14 cellular contexts compared by ENCODE assay signal in the genomic region with DNA sequence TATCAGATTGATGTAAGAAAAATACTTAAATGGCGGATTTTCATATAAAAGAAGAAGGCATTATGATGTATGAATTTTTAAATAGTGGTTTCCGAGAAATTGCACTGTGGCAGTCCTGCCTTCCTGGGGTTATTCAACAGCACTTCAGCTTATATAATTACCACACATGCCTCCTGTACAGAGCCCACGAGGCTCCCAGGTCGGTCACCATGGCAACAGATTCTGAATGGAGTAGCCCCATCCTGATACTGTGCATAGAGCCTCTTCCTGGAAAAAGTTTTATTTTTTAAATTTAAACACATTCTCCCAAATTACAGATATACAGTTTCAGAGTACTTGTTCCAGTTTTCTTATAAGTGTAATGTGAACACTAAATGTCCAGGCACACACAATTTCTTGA. TPM values are rescaled to one million over a fixed set of nuclear protein-coding genes. Genes with fewer than 3 reads are reported as not detected.
DNase-seq lines count a peak whose midpoint lies in the region; ATAC-seq, FAIRE-seq and TF ChIP-seq lines count a peak whose summit lies in the region.
"Had no signal": no experiment of that assay in that cellular context is flagged by ENCODE, and none has a peak within 500 bp of the region (broad histone marks: within the 10 kb centered on the region; RNA-seq: fewer than 3 reads in every experiment).

No MANE protein-coding gene starts in this region.

- dilution Hi-C loops in endothelial cell of umbilical vein (cut with MboI; ENCODE audit: extremely low pct_ligation_motif_present, low sequenced_read_pairs): no loop called here

- ATAC-seq in HG02885 (IDR thresholded peaks at IDR 0.05; ENCODE audit: poor library complexity, unreplicated experiment): no peak
- no peak for ATAC-seq in HG03469 (IDR thresholded peaks at IDR 0.05; ENCODE audit: unreplicated experiment)
- no peak for ATAC-seq in HG03521 (IDR thresholded peaks at IDR 0.05; ENCODE audit: unreplicated experiment)

- peaks cover 30% of the 10 kb centered on the region for H3K4me1 ChIP-seq in endothelial cell of umbilical vein (ENCODE audit: control insufficient read depth, extremely low read depth, insufficient read depth, low read length)

- no TSS peak for BruUV-seq in endothelial cell of umbilical vein (replicated peaks; lab: Mats Ljungman, UMichigan)

- H2AFZ ChIP-seq in endothelial cell of umbilical vein (ENCODE audit: low read depth, low read length): no peak overlapping the region

- H3K9me1 ChIP-seq in endothelial cell of umbilical vein (replicated peaks; ENCODE audit: control insufficient read depth, extremely low read depth, insufficient read depth, low read length): no peaks in the 10 kb centered on the region

- no peak overlapping the region for H3K4me2 ChIP-seq in endothelial cell of umbilical vein (ENCODE audit: insufficient read depth, low read length)

- no peaks in the 10 kb centered on the region for H3K9me3 ChIP-seq in endothelial cell of umbilical vein (replicated peaks; ENCODE audit: control insufficient read depth, insufficient read depth, low read length)
- H3K9me3 ChIP-seq: upper lobe of right lung had no signal

- H3K79me2 ChIP-seq in endothelial cell of umbilical vein (ENCODE audit: control insufficient read depth, insufficient read depth, low read length): no peaks in the 10 kb centered on the region

- DNase-seq in COLO668 (lab: John Stamatoyannopoulos, UW; ENCODE audit: unreplicated experiment) (peak; percentile 64), NCI-H1105 (lab: John Stamatoyannopoulos, UW) (peak; percentile 96), NCI-H524 (lab: John Stamatoyannopoulos, UW) (peak; percentile 69 to 85), endothelial cell of umbilical vein (ENCODE audit: low read depth, low spot score) (no peak), NCI-H226 (no peak)
- DNase-seq: activated naive CD4-positive, alpha-beta T cell; AML-193; upper lobe of right lung had no signal

- no peaks in the 10 kb centered on the region for H4K20me1 ChIP-seq in endothelial cell of umbilical vein (replicated peaks; ENCODE audit: control insufficient read depth, extremely low read depth, insufficient read depth, low read length)

- POLR2A ChIA-PET in endothelial cell of umbilical vein (lab: Charles Lee): no interaction called here

- intact Hi-C loops in endothelial cell of umbilical vein (cut with micrococcal nuclease): loop anchor here (1.0 kb wide), 1 partner anchor 35 kb away; a partner anchor contains a TSS

- no peak overlapping the region for H3K9ac ChIP-seq in endothelial cell of umbilical vein (replicated peaks; ENCODE audit: extremely low read depth, insufficient read depth, low read length)

- no peak for TF ChIP-seq POLR2A in endothelial cell of umbilical vein (IDR thresholded peaks at IDR 0.05; ENCODE audit: low read depth, low read length)

- peaks cover 0 to 2% of the 10 kb centered on the region in 2 experiments for H3K27me3 ChIP-seq in endothelial cell of umbilical vein (ENCODE audit: control insufficient read depth in 2 of 2, insufficient read depth in 2 of 2, low read length in 2 of 2)
- H3K27me3 ChIP-seq: upper lobe of right lung had no signal

- no peak for TF ChIP-seq CTCF in endothelial cell of umbilical vein (IDR thresholded peaks at IDR 0.05; ENCODE audit: extremely low read depth in 1 of 2, insufficient read depth in 1 of 2, low read depth in 1 of 2, low read length in 2 of 2)

- no peak overlapping the region for H3K4me3 ChIP-seq in endothelial cell of umbilical vein (replicated peaks in 1 of 3; ENCODE audit: insufficient read depth in 1 of 3, low read depth in 1 of 3, low read length in 3 of 3)
- H3K4me3 ChIP-seq: upper lobe of right lung had no signal

- CTCF ChIA-PET in endothelial cell of umbilical vein (lab: Charles Lee): interaction anchor here (1.1 kb wide), 1 partner anchor 814 kb away, joined by 4 read pairs; a partner anchor contains a TSS

- peak overlapping the region; percentile 65 for H3K27ac ChIP-seq in endothelial cell of umbilical vein (ENCODE audit: insufficient read depth, low read depth, low read length)

- no peak for FAIRE-seq in endothelial cell of umbilical vein (lab: Jason Lieb, UNC)

- no peaks in the 10 kb centered on the region for H3K36me3 ChIP-seq in endothelial cell of umbilical vein (ENCODE audit: control insufficient read depth in 2 of 2, extremely low read depth in 1 of 2, insufficient read depth in 2 of 2, low read length in 2 of 2)
- H3K36me3 ChIP-seq: upper lobe of right lung had no signal

TF ChIP-seq in endothelial cell of umbilical vein, 7 proteins besides CTCF, POLR2A, EP300 and RAD21:
- TF ChIP-seq JUN (IDR thresholded peaks at IDR 0.05; ENCODE audit: borderline replicate concordance, insufficient read depth, insufficient read length, low read depth) (no peak), GATA2 (IDR thresholded peaks at IDR 0.05; ENCODE audit: insufficient read depth, insufficient read length, low read depth, low read length) (no peak), FOS (IDR thresholded peaks at IDR 0.05; ENCODE audit: borderline replicate concordance, insufficient read depth, low read length) (no peak), EZH2 (IDR thresholded peaks at IDR 0.05; ENCODE audit: borderline replicate concordance, low read depth, low read length, severe bottlenecking) (no peak), MYC (IDR thresholded peaks at IDR 0.05; ENCODE audit: low read depth, low read length) (no peak), POLR2AphosphoS5 (IDR thresholded peaks at IDR 0.05; ENCODE audit: insufficient read depth, low read depth, low read length) (no peak)
- TF ChIP-seq, protein P1, sequence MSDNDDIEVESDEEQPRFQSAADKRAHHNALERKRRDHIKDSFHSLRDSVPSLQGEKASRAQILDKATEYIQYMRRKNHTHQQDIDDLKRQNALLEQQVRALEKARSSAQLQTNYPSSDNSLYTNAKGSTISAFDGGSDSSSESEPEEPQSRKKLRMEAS (IDR thresholded peaks at IDR 0.05; ENCODE audit: insufficient read depth, insufficient read length): no peak

RNA-seq across cellular contexts. Expression of a gene that starts 15.9 kb away (rescaled TPM):
- not detected in 2 replicates for total RNA-seq in endothelial cell of umbilical vein
- polyA plus RNA-seq in endothelial cell of umbilical vein: not detected in 2 replicates
- polyA plus RNA-seq in endothelial cell of umbilical vein (2011; cell fraction: cytosol; rRNA removed): not detected in 2 replicates
- not detected in 2 replicates for polyA plus RNA-seq in endothelial cell of umbilical vein (2011; cell fraction: nucleus; rRNA removed)
- not detected in 2 replicates for polyA plus RNA-seq in endothelial cell of umbilical vein (2012)
- polyA minus RNA-seq in endothelial cell of umbilical vein: not detected in 2 replicates
- not detected for polyA minus RNA-seq in endothelial cell of umbilical vein (2011; cell fraction: cytosol; rRNA and poly(A)+ RNA removed)
- polyA minus RNA-seq in endothelial cell of umbilical vein (2011; cell fraction: nucleus; rRNA and poly(A)+ RNA removed): not detected in 2 replicates
- total RNA-seq: fibroblast of lung; HT1080; T-helper 1 cell treated with Interleukin-12 subunit alpha and Interleukin-12 subunit beta and Interleukin-4 antibody, amounts not matched to agents 30 ng/mL and 1 ng/mL, for 36 hours had no signal
- polyA plus RNA-seq: fibroblast of lung had no signal

RNA-seq across cellular contexts. Expression of a gene that starts 35.0 kb away (rescaled TPM):
- 125 and 134 TPM in 2 replicates for total RNA-seq in endothelial cell of umbilical vein
- 99.0 and 110 TPM in 2 replicates for polyA plus RNA-seq in endothelial cell of umbilical vein
- polyA plus RNA-seq in endothelial cell of umbilical vein (2011; cell fraction: cytosol; rRNA removed): 103 and 111 TPM in 2 replicates
- 184 and 235 TPM in 2 replicates for polyA plus RNA-seq in endothelial cell of umbilical vein (2011; cell fraction: nucleus; rRNA removed)
- polyA plus RNA-seq in endothelial cell of umbilical vein (2012): 127 and 147 TPM in 2 replicates
- polyA minus RNA-seq in endothelial cell of umbilical vein: 52.3 and 59.6 TPM in 2 replicates
- 50.7 TPM for polyA minus RNA-seq in endothelial cell of umbilical vein (2011; cell fraction: cytosol; rRNA and poly(A)+ RNA removed)
- 80.1 and 107 TPM in 2 replicates for polyA minus RNA-seq in endothelial cell of umbilical vein (2011; cell fraction: nucleus; rRNA and poly(A)+ RNA removed)

Comparison
In these comparisons a context has a peak if more than half of its experiments do, and no peak if none do; other contexts are left out.
1. DNase-seq: peak in COLO668 (single experiment), NCI-H1105 (single experiment) and NCI-H524 (2 of 2); none in endothelial cell of umbilical vein (single experiment) and NCI-H226 (single experiment).